In the genomic region with DNA sequence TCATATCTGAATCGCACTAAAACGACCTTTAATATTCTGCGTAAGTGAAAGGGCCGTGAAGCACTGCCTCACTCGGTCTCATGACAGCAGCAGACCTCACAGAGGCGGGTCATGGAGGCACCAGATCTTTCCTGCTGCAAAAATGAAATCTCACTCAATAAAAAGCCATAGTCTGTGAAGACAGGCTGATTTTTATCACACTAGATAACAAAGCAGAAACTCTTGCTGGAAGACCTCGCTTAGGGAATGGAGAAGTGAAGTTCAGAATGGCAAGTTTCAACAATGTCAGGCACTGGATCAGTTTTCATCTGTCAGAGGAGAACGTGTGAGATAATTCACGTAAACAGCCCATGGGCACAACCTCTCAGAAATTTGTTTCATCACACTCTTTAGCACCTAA, we compare ENCODE assay signal across 10 cellular contexts. TPM values are rescaled to one million over a fixed set of nuclear protein-coding genes. Genes with fewer than 3 reads are reported as not detected.
DNase-seq lines count a peak whose midpoint lies in the region; ATAC-seq, FAIRE-seq and TF ChIP-seq lines count a peak whose summit lies in the region.
"Had no signal": no experiment of that assay in that cellular context is flagged by ENCODE, and none has a peak within 500 bp of the region (broad histone marks: within the 10 kb centered on the region; RNA-seq: fewer than 3 reads in every experiment).

No MANE protein-coding gene starts in this region.

- peak in 1 of 2 donors; percentile 24 for ATAC-seq in activated T-cell treated with anti-CD3 and anti-CD28 coated beads, Interleukin-2, amount 50 U/mL, for 4 hours
- peak; percentile 22 for ATAC-seq in HG03432 (IDR thresholded peaks at IDR 0.05; ENCODE audit: unreplicated experiment)
- ATAC-seq in K562: no peak
- peak in 3 of 4 donors; percentile 56 to 81 (median 78) for ATAC-seq in psoas muscle

- no peak overlapping the region for H2AFZ ChIP-seq in K562 (ENCODE audit: low read depth, low read length)

- DNase-seq in activated T-cell treated with anti-CD3 and anti-CD28 coated beads, Interleukin-2, amount 50 U/mL, for 4 hours: no peak
- DNase-seq in activated T-cell treated with anti-CD3 and anti-CD28 coated beads, Interleukin-2, amount 50 U/mL, for 48 hours: no peak
- no peak for DNase-seq in K562 (ENCODE audit: extremely low read depth in 1 of 4, low spot score in 3 of 4)
- no peak for DNase-seq in psoas muscle
- DNase-seq in NCI-H1694 treated with DMSO at 0.1 percent for 48 hours (lab: John Stamatoyannopoulos, UW): no peak
- no peak for DNase-seq in NCI-H1694 (lab: John Stamatoyannopoulos, UW)
- no peak for DNase-seq in head of caudate nucleus
- DNase-seq: NCI-H526 had no signal

- peaks cover 27% of the 10 kb centered on the region for H3K4me1 Mint-ChIP-seq in activated T-cell treated with anti-CD3 and anti-CD28 coated beads, Interleukin-2, amount 50 U/mL, for 4 hours (ENCODE audit: low read depth)

- CTCF ChIA-PET in K562 (lab: Yijun Ruan, JAX; ENCODE audit: low intra/inter-chr PET ratio): no interaction called here

- no peaks in the 10 kb centered on the region for H3K9me1 ChIP-seq in K562 (ENCODE audit: control insufficient read depth, insufficient read depth, low read length)

- H3K79me2 ChIP-seq in K562 (ENCODE audit: control insufficient read depth, insufficient read depth, low read length): peaks cover 19% of the 10 kb centered on the region

- WGBS in K562 (ENCODE audit: insufficient coverage, low coverage, missing lambda C conversion rate): 61% methylated on average over 9 of the region's 9 CpGs
- 57 to 65% (median 63%) methylated on average over 9 of the region's 9 CpGs for WGBS in psoas muscle, 3 donors

- H3K27me3 Mint-ChIP-seq in activated T-cell treated with anti-CD3 and anti-CD28 coated beads, Interleukin-2, amount 50 U/mL, for 4 hours (ENCODE audit: low read depth): no peaks in the 10 kb centered on the region

- H3K4me3 Mint-ChIP-seq in activated T-cell treated with anti-CD3 and anti-CD28 coated beads, Interleukin-2, amount 50 U/mL, for 4 hours: peak overlapping the region; percentile 35

- H3K4me3 ChIP-seq in K562: no peak overlapping the region
- H3K4me3 ChIP-seq in psoas muscle: peak overlapping the region; percentile 41
- H3K4me3 ChIP-seq: lung had no signal

- H3K9me3 Mint-ChIP-seq in activated T-cell treated with anti-CD3 and anti-CD28 coated beads, Interleukin-2, amount 50 U/mL, for 4 hours: no peaks in the 10 kb centered on the region

- peaks cover 59% of the 10 kb centered on the region for H3K36me3 ChIP-seq in K562 (ENCODE audit: control insufficient read depth, insufficient read depth, low read length)
- H3K36me3 ChIP-seq in psoas muscle (ENCODE audit: insufficient read depth in 1 of 2, low read depth in 1 of 2): peaks cover 4 to 23% of the 10 kb centered on the region in 2 donors

- no peak for FAIRE-seq in K562 (lab: Jason Lieb, UNC)

- H4K20me1 ChIP-seq in K562 (replicated peaks; ENCODE audit: control insufficient read depth, insufficient read depth, low read length): 0 out of 2 replicates have a peak, but pooled peaks cover 5% of the 10 kb centered on the region

- TF ChIP-seq RAD21 in K562 (CRISPR knock-in tag; conservative IDR thresholded peaks at IDR 0.05 in 1 of 2, IDR thresholded peaks at IDR 0.05 in 1 of 2): no peak

- no peak for TF ChIP-seq EP300 in K562 (IDR thresholded peaks at IDR 0.05; ENCODE audit: low read length)

- intact Hi-C loops in K562 (cut with micrococcal nuclease): no loop called here
- intact Hi-C loops in psoas muscle (cut with DNase I): no loop called here
- intact Hi-C loops in head of caudate nucleus (cut with DNase I): no loop called here

- H3K4me2 ChIP-seq in K562 (ENCODE audit: insufficient read depth, low read length): no peak overlapping the region

- H3K9ac ChIP-seq in K562 (ENCODE audit: insufficient read depth in 1 of 2, low read depth in 2 of 2, low read length in 2 of 2): no peak overlapping the region

- H3K4me1 ChIP-seq in K562 (replicated peaks in 1 of 2; ENCODE audit: control insufficient read depth in 2 of 2, insufficient read depth in 2 of 2, low read length in 2 of 2): no peaks in the 10 kb centered on the region
- peaks cover 26% of the 10 kb centered on the region for H3K4me1 ChIP-seq in psoas muscle

- no peak for TF ChIP-seq POLR2A in K562 (conservative IDR thresholded peaks at IDR 0.05)

- no peaks in the 10 kb centered on the region for H3K9me3 ChIP-seq in K562 (replicated peaks; ENCODE audit: control insufficient read depth, insufficient read depth, low read depth, low read length)
- H3K9me3 ChIP-seq in psoas muscle: no peaks in the 10 kb centered on the region

- H3K27me3 ChIP-seq in K562 (ENCODE audit: control insufficient read depth in 2 of 2, insufficient read depth in 2 of 2, low read length in 2 of 2) (no peaks in the 10 kb centered on the region), psoas muscle (ENCODE audit: insufficient read depth in 3 of 3, low read length in 2 of 3) (no peaks in the 10 kb centered on the region)

- in situ Hi-C loops in K562 (cut with MboI): no loop called here

- no TSS peak for BruUV-seq in K562 (replicated peaks; lab: Mats Ljungman, UMichigan)

- TF ChIP-seq CTCF in K562 (IDR thresholded peaks at IDR 0.05 in 2 of 3, conservative IDR thresholded peaks at IDR 0.05 in 1 of 3; ENCODE audit: insufficient read depth in 2 of 3, low read depth in 1 of 3, low read length in 3 of 3): no peak
- no peak for TF ChIP-seq CTCF in psoas muscle (IDR thresholded peaks at IDR 0.05)

- H3K36me3 Mint-ChIP-seq in activated T-cell treated with anti-CD3 and anti-CD28 coated beads, Interleukin-2, amount 50 U/mL, for 4 hours (ENCODE audit: insufficient read depth): peaks cover 18% of the 10 kb centered on the region

- POLR2A ChIA-PET in K562 (lab: Yijun Ruan, JAX): no interaction called here

- H3K27ac ChIP-seq in K562 (ENCODE audit: extremely low read depth, low read depth, low read length) (no peak overlapping the region), psoas muscle (peak overlapping the region; percentile 62)

TF ChIP-seq in K562, 482 proteins besides CTCF, POLR2A, EP300 and RAD21 (continues in another document):
- TF ChIP-seq SPI1 (IDR thresholded peaks at IDR 0.05; ENCODE audit: borderline replicate concordance, low read depth, low read length): 0 out of 2 replicates have a peak, but pooled peaks have one; percentile 12

RNA-seq across cellular contexts. Expression of gene SEPHS1, which starts 8.0 kb away (rescaled TPM):
- 10 to 100 TPM; 43.4 to 56.2 (median 48.5) TPM for total RNA-seq in activated T-cell treated with anti-CD3 and anti-CD28 coated beads, Interleukin-2, amount 50 U/mL, for 4 hours
- total RNA-seq in K562 (2011; cell fraction: chromatin; rRNA removed; ENCODE audit: low replicate concordance): 23.7 and 27.5 TPM in 2 replicates
- 15.1 and 22.0 TPM in 2 replicates for total RNA-seq in K562 (2011; cell fraction: nucleolus; rRNA removed)
- 25.2 and 36.9 TPM in 2 replicates for total RNA-seq in K562 (2011; cell fraction: nucleoplasm; rRNA removed)
- total RNA-seq in K562 (2014; rRNA removed) (35.5 and 35.7 TPM in 2 replicates), K562 (2014; rRNA removed; fragmentation: Illumina TruSeq; extraction: Trizol) (41.8 and 51.1 TPM in 2 replicates), K562 (2015; rRNA removed; fragmentation: Illumina TruSeq; extraction: Trizol) (40.9 TPM in 2 replicates), K562 (2021) (39.9 and 45.3 TPM in 2 replicates), psoas muscle (10 to 100 TPM; 25.1 to 27.1 (median 25.5) TPM)
- polyA plus RNA-seq in K562 (2011; rRNA removed) (63.4 and 82.8 TPM in 2 replicates), K562 (2014; fragmentation: Illumina TruSeq; extraction: Trizol) (79.9 and 83.2 TPM in 2 replicates), K562 (2014; fragmentation: Nextera tagmentation; extraction: Ambion mirVana) (10 to 100 TPM; 14.7 to 15.9 TPM), K562 (2014; rRNA removed) (48.3 and 48.5 TPM in 2 replicates), psoas muscle (10 to 100 TPM; 29.1 to 61.0 (median 29.1) TPM)
- 32.9 and 42.2 TPM in 2 replicates for polyA plus RNA-seq in K562 (2011; cell fraction: cytosol; rRNA removed)
- polyA plus RNA-seq in K562 (2011; cell fraction: nucleus; rRNA removed): 29.2 and 32.9 TPM in 2 replicates
- 30.0 and 41.3 TPM in 2 replicates for polyA plus RNA-seq in K562 (2012)
- 91.6 and 99.5 TPM in 2 replicates for polyA minus RNA-seq in K562 (2011; rRNA and poly(A)+ RNA removed)
- 38.2 and 38.6 TPM in 2 replicates for polyA minus RNA-seq in K562 (2011; cell fraction: cytosol; rRNA and poly(A)+ RNA removed)
- polyA minus RNA-seq in K562 (2011; cell fraction: nucleus; rRNA and poly(A)+ RNA removed): 6.6 and 14.6 TPM in 2 replicates

RNA-seq across cellular contexts. Expression of gene PHYH, which starts 40.2 kb away (rescaled TPM):
- 1 to 10 TPM; 5.9 to 7.5 (median 6.0) TPM for total RNA-seq in activated T-cell treated with anti-CD3 and anti-CD28 coated beads, Interleukin-2, amount 50 U/mL, for 4 hours
- 2.6 and 4.8 TPM in 2 replicates for total RNA-seq in K562 (2011; cell fraction: chromatin; rRNA removed; ENCODE audit: low replicate concordance)
- total RNA-seq in K562 (2011; cell fraction: nucleolus; rRNA removed): 1.1 and 1.8 TPM in 2 replicates
- total RNA-seq in K562 (2011; cell fraction: nucleoplasm; rRNA removed): 2.4 and 2.8 TPM in 2 replicates
- total RNA-seq in K562 (2014; rRNA removed): 3.7 and 3.8 TPM in 2 replicates
- total RNA-seq in K562 (2014; rRNA removed; fragmentation: Illumina TruSeq; extraction: Trizol): 4.0 and 4.4 TPM in 2 replicates
- total RNA-seq in K562 (2015; rRNA removed; fragmentation: Illumina TruSeq; extraction: Trizol): 5.4 and 6.1 TPM in 2 replicates
- 4.9 and 5.2 TPM in 2 replicates for total RNA-seq in K562 (2021)
- 5.7 and 6.1 TPM in 2 replicates for polyA plus RNA-seq in K562 (2011; rRNA removed)
- 4.8 and 5.3 TPM in 2 replicates for polyA plus RNA-seq in K562 (2011; cell fraction: cytosol; rRNA removed)
- 2.5 and 3.2 TPM in 2 replicates for polyA plus RNA-seq in K562 (2011; cell fraction: nucleus; rRNA removed)
- 7.6 and 14.7 TPM in 2 replicates for polyA plus RNA-seq in K562 (2012)
- 5.8 and 6.5 TPM in 2 replicates for polyA plus RNA-seq in K562 (2014; fragmentation: Illumina TruSeq; extraction: Trizol)
- polyA plus RNA-seq in K562 (2014; fragmentation: Nextera tagmentation; extraction: Ambion mirVana): 1 to 10 TPM; 6.3 to 6.9 TPM
- 4.2 and 6.2 TPM in 2 replicates for polyA plus RNA-seq in K562 (2014; rRNA removed)
- polyA minus RNA-seq in K562 (2011; rRNA and poly(A)+ RNA removed): 2.0 and 2.5 TPM in 2 replicates
- 1.0 and 2.8 TPM in 2 replicates for polyA minus RNA-seq in K562 (2011; cell fraction: cytosol; rRNA and poly(A)+ RNA removed)
- polyA minus RNA-seq in K562 (2011; cell fraction: nucleus; rRNA and poly(A)+ RNA removed): 0.81 and 1.00 TPM in 2 replicates
- total RNA-seq in psoas muscle: 100 to 1,000 TPM; 129 to 210 (median 183) TPM
- 100 to 1,000 TPM in 2 of 3 donors, 10 to 100 TPM in 1; 99.3 to 237 (median 221) TPM for polyA plus RNA-seq in psoas muscle

Comparison
In these comparisons a context has a peak if more than half of its experiments do, and no peak if none do; other contexts are left out.
1. RNA of gene PHYH, which starts 40.2 kb away (total RNA-seq): 129 to 210 TPM in psoas muscle; 5.9 to 7.5 TPM in activated T-cell treated with anti-CD3 and anti-CD28 coated beads, Interleukin-2, amount 50 U/mL, for 4 hours and 1.1 to 6.1 TPM in K562; every median in the first group is over 10 times any median in the second.